ENCODE assay signal across 8 cellular contexts in genomic region chr7:116588641-116589594, GRCh38.
DNase-seq lines count a peak whose midpoint lies in the region; TF ChIP-seq lines count a peak whose summit lies in the region.

No MANE protein-coding gene starts in this region.

- no peak overlapping the region for H2BK15ac ChIP-seq in H9 (ENCODE audit: low read depth, low read length)

- H2BK20ac ChIP-seq in H9 (ENCODE audit: low read depth, low read length, poor library complexity, severe bottlenecking), result no peak overlapping the region

- H3K27ac ChIP-seq in H9 (ENCODE audit: insufficient read length, low read depth, low read length) (no peak overlapping the region), suprapubic skin (no peak overlapping the region)

- no peaks in the 10 kb centered on the region for H3K36me3 ChIP-seq in suprapubic skin
- H3K36me3 ChIP-seq in H7 (replicated peaks; ENCODE audit: control insufficient read depth, insufficient read depth, low read length), result no peaks in the 10 kb centered on the region

- no peaks in the 10 kb centered on the region; the same call in 1 of the 2 replicates for H3K4me1 ChIP-seq in H9 (ENCODE audit: insufficient read depth, low read length)
- peaks cover 26% of the 10 kb centered on the region for H3K4me1 ChIP-seq in suprapubic skin

- H3K9me3 Mint-ChIP-seq in H9, result no peaks in the 10 kb centered on the region

- no peak overlapping the region for H2BK120ac ChIP-seq in H9 (ENCODE audit: low read depth, low read length, poor library complexity, severe bottlenecking)

- peaks cover 21 to 24% of the 10 kb centered on the region in 2 experiments for H3K4me1 Mint-ChIP-seq in H9

- H3K18ac ChIP-seq in H9 (ENCODE audit: insufficient read length, low read depth, low read length), result no peak overlapping the region

- H3K4ac ChIP-seq in H9 (ENCODE audit: low read depth, low read length), result no peak overlapping the region

- no peak overlapping the region for H2BK12ac ChIP-seq in H9 (ENCODE audit: insufficient read length, low read depth, low read length)

- H3K23ac ChIP-seq in H9 (ENCODE audit: insufficient read length, low read depth, low read length), result no peak overlapping the region

- H3K9me3 ChIP-seq in H9 (ENCODE audit: control insufficient read depth, low read depth, low read length) (no peaks in the 10 kb centered on the region), suprapubic skin (no peaks in the 10 kb centered on the region)

- no peak overlapping the region for H3K4me3 Mint-ChIP-seq in H9

- H4K5ac ChIP-seq in H9 (ENCODE audit: insufficient read length, low read depth, low read length), result no peak overlapping the region

- H4K8ac ChIP-seq in H9 (replicated peaks; ENCODE audit: insufficient read length, low read depth, low read length), result no peak overlapping the region

- no peak for TF ChIP-seq POLR2A in suprapubic skin (IDR thresholded peaks at IDR 0.05)

- H4K91ac ChIP-seq in H9 (ENCODE audit: insufficient read length, low read depth, low read length), result no peak overlapping the region

- H3K79me2 ChIP-seq in H9 (ENCODE audit: insufficient read depth, low read length), result no peaks in the 10 kb centered on the region

- H2BK5ac ChIP-seq in H9 (ENCODE audit: insufficient read length, low read length), result no peak overlapping the region

- no peak overlapping the region for H3K4me2 ChIP-seq in H9 (ENCODE audit: insufficient read depth, insufficient read length, low read length)

- no peak overlapping the region for H3K9ac ChIP-seq in H9 (ENCODE audit: extremely low read depth, insufficient read length, low read length)

- H3K27me3 ChIP-seq in H9 (ENCODE audit: insufficient read depth, low read length), result no peaks in the 10 kb centered on the region
- H3K27me3 ChIP-seq in suprapubic skin, result no peaks in the 10 kb centered on the region
- no peaks in the 10 kb centered on the region for H3K27me3 ChIP-seq in H7 (ENCODE audit: control insufficient read depth, insufficient read depth, low read length)

- no peak overlapping the region for H3K4me3 ChIP-seq in astrocyte of the cerebellum (ENCODE audit: low read depth, low read length)
- no peak overlapping the region for H3K4me3 ChIP-seq in suprapubic skin
- H3K4me3 ChIP-seq in H7 (ENCODE audit: insufficient read depth, low read depth, low read length), result no peak overlapping the region

- TF ChIP-seq EP300 in suprapubic skin (IDR thresholded peaks at IDR 0.05), result no peak

- H3K27ac Mint-ChIP-seq in H9, result no peak overlapping the region

- H3T11ph ChIP-seq in H9 (ENCODE audit: low read length), result no peak overlapping the region

- no peaks in the 10 kb centered on the region for H4K20me1 ChIP-seq in H9 (ENCODE audit: control insufficient read depth, insufficient read depth, insufficient read length)

- H2AK5ac ChIP-seq in H9 (ENCODE audit: insufficient read length, low read length), result no peak overlapping the region

- no CpG with 5 or more reads among the region's 4 CpGs for WGBS in H9 (ENCODE audit: extremely low coverage, insufficient read length, low lambda C conversion rate)
- 24% methylated on average over 4 of the region's 4 CpGs for WGBS in suprapubic skin

- H3K56ac ChIP-seq in H9 (ENCODE audit: insufficient read length, low read depth, low read length), result no peak overlapping the region

- H3K36me3 Mint-ChIP-seq in H9 (ENCODE audit: insufficient read depth in 1 of 3, low read depth in 3 of 3), result no peaks in the 10 kb centered on the region

- H3K14ac ChIP-seq in H9 (ENCODE audit: insufficient read depth, low read length), result no peak overlapping the region

- TF ChIP-seq CTCF in H9 (conservative IDR thresholded peaks at IDR 0.05) (peak; percentile 81), astrocyte of the cerebellum (IDR thresholded peaks at IDR 0.05; ENCODE audit: low read depth, low read length, missing control alignments) (peak; percentile 12), suprapubic skin (IDR thresholded peaks at IDR 0.05) (peak; percentile 54 to 70)

- H3K23me2 ChIP-seq in H9 (ENCODE audit: insufficient read length, low read depth, low read length, poor library complexity, severe bottlenecking), result no peaks in the 10 kb centered on the region

- DNase-seq in EH (ENCODE audit: low read depth), result peak; percentile 76
- no peak for DNase-seq in H9
- DNase-seq in NCI-H2227 (lab: John Stamatoyannopoulos, UW; ENCODE audit: unreplicated experiment), result peak; percentile 61
- peak; percentile 65 for DNase-seq in astrocyte of the cerebellum (ENCODE audit: low read depth)
- peak; percentile 89 for DNase-seq in inferior parietal cortex (ENCODE audit: extremely low spot score)
- no peak for DNase-seq in suprapubic skin (ENCODE audit: low spot score in 2 of 2)
- no peak for DNase-seq in H7
- DNase-seq in activated effector memory CD4-positive, alpha-beta T cell treated with anti-CD3 and anti-CD28 coated beads, Interleukin-2, amount 50 U/mL, for 16 hours, result no peak

- no peaks in the 10 kb centered on the region for H3K79me1 ChIP-seq in H9 (ENCODE audit: insufficient read depth, low read depth, low read length, poor library complexity, severe bottlenecking)

- no peak overlapping the region for H2AFZ ChIP-seq in H9 (ENCODE audit: low read length)

- H3K27me3 Mint-ChIP-seq in H9 (ENCODE audit: low read depth), result no peaks in the 10 kb centered on the region

- in situ Hi-C loops in astrocyte of the cerebellum (cut with HindIII; ENCODE audit: low sequenced_read_pairs), result no loop called here

Comparison
In these comparisons a context has a peak if more than half of its experiments do, and no peak if none do; other contexts are left out.
1. DNase-seq: peak in EH (single experiment), NCI-H2227 (single experiment), astrocyte of the cerebellum (single experiment) and inferior parietal cortex (single experiment); none in H9 (single experiment), suprapubic skin (0 of 2), H7 (single experiment) and activated effector memory CD4-positive, alpha-beta T cell treated with anti-CD3 and anti-CD28 coated beads, Interleukin-2, amount 50 U/mL, for 16 hours (single experiment).
2. CTCF ChIP-seq: peak in every context shown above with its lines; median percentile 81 in H9; 62 in suprapubic skin; 12 in astrocyte of the cerebellum.